Comparison of ENCODE assay signal across 10 cellular contexts in the genomic region with DNA sequence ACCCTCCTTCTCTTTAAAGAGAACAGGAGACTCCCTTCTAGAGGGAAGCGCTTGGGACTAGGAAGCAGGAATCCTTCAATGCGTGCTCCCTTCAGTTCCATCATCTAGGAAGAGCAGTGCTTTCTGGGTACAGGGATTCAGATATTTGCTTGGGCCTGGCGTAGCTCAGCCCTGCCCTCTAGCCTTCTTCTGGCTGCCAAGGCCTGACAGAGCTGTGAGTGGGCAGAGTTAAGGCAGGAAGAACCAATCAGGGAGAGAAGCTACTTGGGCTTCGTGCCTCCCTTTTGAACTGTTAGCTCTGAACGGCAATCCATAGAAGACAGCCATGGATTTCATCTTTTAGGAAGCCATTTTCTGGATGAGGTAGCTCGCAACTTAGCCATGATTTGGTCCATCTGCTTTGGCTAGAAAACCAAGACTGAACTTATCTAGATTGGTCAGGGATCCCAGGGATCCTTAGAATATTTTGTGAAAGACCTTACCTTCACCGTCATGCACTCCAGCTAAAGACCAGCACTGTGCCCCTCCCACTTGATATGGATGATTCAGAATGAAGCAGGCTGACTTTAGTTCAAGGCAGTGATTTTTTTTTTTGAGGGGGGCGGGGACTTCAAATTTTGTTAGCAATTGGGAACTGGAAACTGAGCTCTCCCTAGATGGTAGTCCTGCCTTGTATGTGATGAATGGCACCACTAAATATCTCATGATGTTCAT. TPM values are rescaled to one million over a fixed set of nuclear protein-coding genes. Genes with fewer than 3 reads are reported as not detected.
DNase-seq lines count a peak whose midpoint lies in the region; ATAC-seq and TF ChIP-seq lines count a peak whose summit lies in the region.
"Had no signal": no experiment of that assay in that cellular context is flagged by ENCODE, and none has a peak within 500 bp of the region (broad histone marks: within the 10 kb centered on the region; RNA-seq: fewer than 3 reads in every experiment).

No MANE protein-coding gene starts in this region.

- H3K4me3 ChIP-seq in psoas muscle = no peak overlapping the region
- no peak overlapping the region for H3K4me3 ChIP-seq in PC-3 (ENCODE audit: low read length)
- H3K4me3 ChIP-seq: coronary artery had no signal

- H3K4me2 ChIP-seq in PC-3 (ENCODE audit: low read length) = no peak overlapping the region

- no peaks in the 10 kb centered on the region for H4K20me1 ChIP-seq in PC-3 (ENCODE audit: low read length)

- no peaks in the 10 kb centered on the region for H3K9me3 ChIP-seq in psoas muscle
- no peaks in the 10 kb centered on the region for H3K9me3 ChIP-seq in PC-3 (ENCODE audit: low read length)

- H3K4me1 ChIP-seq in psoas muscle (peaks cover 59% of the 10 kb centered on the region), PC-3 (ENCODE audit: insufficient read depth, low read length) (peaks cover 15% of the 10 kb centered on the region)

- peaks cover 0 to 33% of the 10 kb centered on the region in 2 donors for H3K36me3 ChIP-seq in psoas muscle (ENCODE audit: insufficient read depth in 1 of 2, low read depth in 1 of 2)
- H3K36me3 ChIP-seq in PC-3 (ENCODE audit: low read depth, low read length) = no peaks in the 10 kb centered on the region

- POLR2A ChIA-PET in PC-3 (lab: Charles Lee; ENCODE audit: unreplicated experiment) = interaction anchor here (0.5 kb wide), 1 partner anchor 49 kb away, joined by 4 read pairs; no protein-coding TSS in a partner anchor

- no peaks in the 10 kb centered on the region for H3K9me2 ChIP-seq in PC-3 (replicated peaks; ENCODE audit: low read length)

- intact Hi-C loops in psoas muscle (cut with DNase I) = no loop called here
- intact Hi-C loops in PC-3 (cut with micrococcal nuclease) = no loop called here

- CTCF ChIA-PET in PC-3 (lab: Charles Lee) = no interaction called here

- H3F3A ChIP-seq in PC-3 (ENCODE audit: low read length, unreplicated experiment) = no peaks in the 10 kb centered on the region

- H3K9ac ChIP-seq in PC-3 (ENCODE audit: low read length) = no peak overlapping the region

- no TSS peak for BruUV-seq in PC-3 (replicated peaks; lab: Mats Ljungman, UMichigan)

- TF ChIP-seq CTCF in psoas muscle (IDR thresholded peaks at IDR 0.05) (no peak), PC-3 (conservative IDR thresholded peaks at IDR 0.05; ENCODE audit: low read depth, low read length) (no peak)

- no peaks in the 10 kb centered on the region for H3K79me2 ChIP-seq in PC-3 (ENCODE audit: low read length)

- H3K27me3 ChIP-seq in psoas muscle (ENCODE audit: insufficient read depth in 3 of 3, low read length in 2 of 3) (no peaks in the 10 kb centered on the region), PC-3 (ENCODE audit: low read length) (no peaks in the 10 kb centered on the region)

- no peak overlapping the region for H2AFZ ChIP-seq in PC-3 (ENCODE audit: low read length)

- DNase-seq in NCI-H82 (lab: John Stamatoyannopoulos, UW) (peak; percentile 41), NCI-H82 treated with DMSO at 0.1 percent for 48 hours (lab: John Stamatoyannopoulos, UW; ENCODE audit: unreplicated experiment) (no peak), NCI-H460 (ENCODE audit: extremely low read depth, low read depth) (peak; percentile 69), fibroblast of gingiva (ENCODE audit: low read depth) (peak; percentile 77), psoas muscle (peak; percentile 46 to 72), PC-3 (no peak), islet precursor cell (no peak)
- DNase-seq: AML-193 had no signal

- ATAC-seq in psoas muscle (peak; percentile 32 to 56 (median 38)), PC-3 (no peak), HG02678 (IDR thresholded peaks at IDR 0.05; ENCODE audit: unreplicated experiment) (no peak)

- peak overlapping the region; percentile 99 for H3K27ac ChIP-seq in psoas muscle
- H3K27ac ChIP-seq in PC-3 (ENCODE audit: low read length) = no peak overlapping the region

- 61 to 72% (median 64%) methylated on average over 8 of the region's 8 CpGs for WGBS in psoas muscle, 3 donors

RNA-seq across cellular contexts. Expression of a gene that starts 2.5 kb away (rescaled TPM):
- total RNA-seq in NCI-H460 (2014; rRNA removed; shearing (Covaris generic)) = 0.63 and 0.87 TPM in 2 replicates
- 18.3 and 20.4 TPM in 2 replicates for polyA plus RNA-seq in NCI-H460 (2014; cell fraction: nucleus; rRNA removed)
- total RNA-seq in psoas muscle = 100 to 1,000 TPM; 478 to 710 (median 557) TPM
- polyA plus RNA-seq in psoas muscle = 100 to 1,000 TPM; 182 to 495 (median 236) TPM
- total RNA-seq in PC-3 (2014; rRNA removed) = 0.44 and 0.58 TPM in 2 replicates

RNA-seq across cellular contexts. Expression of a gene that starts 32.3 kb away (rescaled TPM):
- 14.7 and 19.1 TPM in 2 replicates for total RNA-seq in NCI-H460 (2014; rRNA removed; shearing (Covaris generic))
- 107 and 139 TPM in 2 replicates for polyA plus RNA-seq in NCI-H460 (2014; cell fraction: nucleus; rRNA removed)
- total RNA-seq in psoas muscle = 10 to 100 TPM in 1 of 4 donors, 1 to 10 TPM in 3; 6.4 to 14.8 (median 6.8) TPM
- 10 to 100 TPM in 1 of 3 donors, 1 to 10 TPM in 2; 5.4 to 10.7 (median 9.7) TPM for polyA plus RNA-seq in psoas muscle
- 11.2 and 11.5 TPM in 2 replicates for total RNA-seq in PC-3 (2014; rRNA removed)

RNA-seq across cellular contexts. Expression of a gene that starts 35.7 kb away (rescaled TPM):
- total RNA-seq in NCI-H460 (2014; rRNA removed; shearing (Covaris generic)) = 37.9 and 41.3 TPM in 2 replicates
- 89.1 and 93.9 TPM in 2 replicates for polyA plus RNA-seq in NCI-H460 (2014; cell fraction: nucleus; rRNA removed)
- total RNA-seq in psoas muscle (10 to 100 TPM; 26.4 to 39.4 (median 31.5) TPM), PC-3 (2014; rRNA removed) (24.2 and 32.2 TPM in 2 replicates)
- polyA plus RNA-seq in psoas muscle = 10 to 100 TPM; 24.3 to 46.0 (median 35.2) TPM

RNA-seq across cellular contexts. Expression of a gene that starts 56.7 kb away (rescaled TPM):
- 65.2 and 83.3 TPM in 2 replicates for total RNA-seq in NCI-H460 (2014; rRNA removed; shearing (Covaris generic))
- 284 and 327 TPM in 2 replicates for polyA plus RNA-seq in NCI-H460 (2014; cell fraction: nucleus; rRNA removed)
- total RNA-seq in psoas muscle (10 to 100 TPM; 13.3 to 20.9 (median 17.7) TPM), PC-3 (2014; rRNA removed) (45.0 and 61.7 TPM in 2 replicates)
- 10 to 100 TPM; 30.6 to 46.1 (median 42.6) TPM for polyA plus RNA-seq in psoas muscle

RNA-seq across cellular contexts. Expression of a gene that starts 58.4 kb away (rescaled TPM):
- total RNA-seq in NCI-H460 (2014; rRNA removed; shearing (Covaris generic)) = 13.1 and 14.0 TPM in 2 replicates
- polyA plus RNA-seq in NCI-H460 (2014; cell fraction: nucleus; rRNA removed) = 11.2 and 18.3 TPM in 2 replicates
- total RNA-seq in psoas muscle (1 to 10 TPM; 2.3 to 2.8 (median 2.5) TPM), PC-3 (2014; rRNA removed) (6.3 and 7.9 TPM in 2 replicates)
- polyA plus RNA-seq in psoas muscle = 1 to 10 TPM; 1.6 to 7.9 (median 3.1) TPM

Comparison
In these comparisons a context has a peak if more than half of its experiments do, and no peak if none do; other contexts are left out.
1. DNase-seq: peak in NCI-H82 (single experiment), NCI-H460 (single experiment), fibroblast of gingiva (single experiment) and psoas muscle (2 of 2); none in NCI-H82 treated with DMSO at 0.1 percent for 48 hours (single experiment), PC-3 (single experiment) and islet precursor cell (single experiment).
2. ATAC-seq: peak in psoas muscle (4 of 4); none in PC-3 (single experiment) and HG02678 (single experiment).
3. RNA of a gene that starts 2.5 kb away (total RNA-seq): 478 to 710 TPM in psoas muscle; 0.63 to 0.87 TPM in NCI-H460 and 0.44 to 0.58 TPM in PC-3; every median in the first group is over 100 times any median in the second.